In genomic region chr1:235368428-235368827, GRCh38 we compare ENCODE assay signal across 8 cellular contexts. TPM values are rescaled to one million over a fixed set of nuclear protein-coding genes. Genes with fewer than 3 reads are reported as not detected.
DNase-seq lines count a peak whose midpoint lies in the region; ATAC-seq and TF ChIP-seq lines count a peak whose summit lies in the region.

No MANE protein-coding gene starts in this region.

- H3K9me3 ChIP-seq in left lung (no peaks in the 10 kb centered on the region), Peyer's patch (no peaks in the 10 kb centered on the region)

- H3K4me3 ChIP-seq in left lung: peak overlapping the region; percentile 53 to 54
- peak overlapping the region in 1 of 4 donors; percentile 67 for H3K4me3 ChIP-seq in Peyer's patch

- no peak overlapping the region for H3K27ac Mint-ChIP-seq in stimulated activated naive CD8-positive, alpha-beta T cell treated with anti-CD3 and anti-CD28 coated beads, Interleukin-15, Interleukin-2, amounts not matched to agents 100 ng/mL and 50 ng/mL, for 24 hours
- no peak overlapping the region for H3K27ac Mint-ChIP-seq in activated T-helper 2 cell treated with anti-CD3 and anti-CD28 coated beads, Interferon-gamma antibody, Interleukin-2, Interleukin-4, amounts not matched to agents 10 μg/mL and 5 μg/mL and 100 μg/mL, durations not matched to agents 14 hours and 24 hours and 36 hours

- H3K27me3 Mint-ChIP-seq in stimulated activated naive CD8-positive, alpha-beta T cell treated with anti-CD3 and anti-CD28 coated beads, Interleukin-15, Interleukin-2, amounts not matched to agents 100 ng/mL and 50 ng/mL, for 24 hours: no peaks in the 10 kb centered on the region
- no peaks in the 10 kb centered on the region for H3K27me3 Mint-ChIP-seq in activated T-helper 2 cell treated with anti-CD3 and anti-CD28 coated beads, Interferon-gamma antibody, Interleukin-2, Interleukin-4, amounts not matched to agents 10 μg/mL and 5 μg/mL and 100 μg/mL, durations not matched to agents 14 hours and 24 hours and 36 hours (ENCODE audit: low read depth)

- H3K36me3 ChIP-seq in left lung (peaks cover 0 to 6% of the 10 kb centered on the region in 2 donors), Peyer's patch (no peaks in the 10 kb centered on the region)

- H3K4me1 Mint-ChIP-seq in stimulated activated naive CD8-positive, alpha-beta T cell treated with anti-CD3 and anti-CD28 coated beads, Interleukin-15, Interleukin-2, amounts not matched to agents 100 ng/mL and 50 ng/mL, for 24 hours (ENCODE audit: low read depth): peaks cover 37% of the 10 kb centered on the region
- H3K4me1 Mint-ChIP-seq in activated T-helper 2 cell treated with anti-CD3 and anti-CD28 coated beads, Interferon-gamma antibody, Interleukin-2, Interleukin-4, amounts not matched to agents 10 μg/mL and 5 μg/mL and 100 μg/mL, durations not matched to agents 14 hours and 24 hours and 36 hours (ENCODE audit: low read depth): peaks cover 26% of the 10 kb centered on the region

- intact Hi-C loops in activated T-helper 2 cell treated with anti-CD3 and anti-CD28 coated beads, Interferon-gamma antibody, Interleukin-2, Interleukin-4, amounts not matched to agents 10 μg/mL and 5 μg/mL and 100 μg/mL, durations not matched to agents 14 hours and 24 hours and 36 hours (cut with micrococcal nuclease): loop anchor here (5.0 kb wide), 1 partner anchor 49 kb away; no protein-coding TSS in a partner anchor
- intact Hi-C loops in left lung (cut with DNase I): no loop called here

- H3K9me3 Mint-ChIP-seq in stimulated activated naive CD8-positive, alpha-beta T cell treated with anti-CD3 and anti-CD28 coated beads, Interleukin-15, Interleukin-2, amounts not matched to agents 100 ng/mL and 50 ng/mL, for 24 hours: no peaks in the 10 kb centered on the region
- H3K9me3 Mint-ChIP-seq in activated T-helper 2 cell treated with anti-CD3 and anti-CD28 coated beads, Interferon-gamma antibody, Interleukin-2, Interleukin-4, amounts not matched to agents 10 μg/mL and 5 μg/mL and 100 μg/mL, durations not matched to agents 14 hours and 24 hours and 36 hours: no peaks in the 10 kb centered on the region

- H3K4me1 ChIP-seq in left lung (peaks cover 0 to 24% of the 10 kb centered on the region in 2 donors), Peyer's patch (peaks cover 0 to 13% (median 0%) of the 10 kb centered on the region in 4 donors)

- TF ChIP-seq CTCF in left lung (IDR thresholded peaks at IDR 0.05) (no peak), Peyer's patch (IDR thresholded peaks at IDR 0.05) (no peak)

- no peak for ATAC-seq in stimulated activated naive CD8-positive, alpha-beta T cell treated with anti-CD3 and anti-CD28 coated beads, Interleukin-15, Interleukin-2, amounts not matched to agents 100 U/mL and 50 U/mL, for 24 hours
- ATAC-seq in left lung (no peak), GM18517 (IDR thresholded peaks at IDR 0.05; ENCODE audit: unreplicated experiment) (no peak)

- H3K4me3 Mint-ChIP-seq in stimulated activated naive CD8-positive, alpha-beta T cell treated with anti-CD3 and anti-CD28 coated beads, Interleukin-15, Interleukin-2, amounts not matched to agents 100 ng/mL and 50 ng/mL, for 24 hours: peak overlapping the region; percentile 98
- H3K4me3 Mint-ChIP-seq in activated T-helper 2 cell treated with anti-CD3 and anti-CD28 coated beads, Interferon-gamma antibody, Interleukin-2, Interleukin-4, amounts not matched to agents 10 μg/mL and 5 μg/mL and 100 μg/mL, durations not matched to agents 14 hours and 24 hours and 36 hours (ENCODE audit: low read depth): peak overlapping the region; percentile 97

- H3K36me3 Mint-ChIP-seq in stimulated activated naive CD8-positive, alpha-beta T cell treated with anti-CD3 and anti-CD28 coated beads, Interleukin-15, Interleukin-2, amounts not matched to agents 100 ng/mL and 50 ng/mL, for 24 hours (ENCODE audit: low read depth): peaks cover 9% of the 10 kb centered on the region
- H3K36me3 Mint-ChIP-seq in activated T-helper 2 cell treated with anti-CD3 and anti-CD28 coated beads, Interferon-gamma antibody, Interleukin-2, Interleukin-4, amounts not matched to agents 10 μg/mL and 5 μg/mL and 100 μg/mL, durations not matched to agents 14 hours and 24 hours and 36 hours (ENCODE audit: low read depth): peaks cover 15% of the 10 kb centered on the region

- no peak for DNase-seq in stimulated activated naive CD8-positive, alpha-beta T cell treated with anti-CD3 and anti-CD28 coated beads, Interleukin-15, Interleukin-2, amounts not matched to agents 100 U/mL and 50 U/mL, for 24 hours
- DNase-seq in activated T-helper 2 cell treated with anti-CD3 and anti-CD28 coated beads, Interferon-gamma antibody, Interleukin-2, Interleukin-4, amounts not matched to agents 10 μg/mL and 5 μg/mL and 100 μg/mL, durations not matched to agents 14 hours and 24 hours and 36 hours (ENCODE audit: low spot score): no peak
- no peak for DNase-seq in left lung
- DNase-seq in iPS-NIHi7 (ENCODE audit: extremely low spot score): no peak
- DNase-seq in Peyer's patch: no peak
- DNase-seq in activated CD4-positive, alpha-beta T cell treated with anti-CD3 and anti-CD28 coated beads, Interleukin-2, amount 50 U/mL, for 48 hours: no peak

- no peaks in the 10 kb centered on the region for H3K27me3 ChIP-seq in left lung
- no peaks in the 10 kb centered on the region for H3K27me3 ChIP-seq in Peyer's patch

- TF ChIP-seq POLR2A in Peyer's patch (IDR thresholded peaks at IDR 0.05): no peak

- H3K27ac ChIP-seq in left lung: peak overlapping the region; percentile 71 to 78
- H3K27ac ChIP-seq in Peyer's patch: no peak overlapping the region

RNA-seq across cellular contexts. Expression of gene TBCE, which starts 1.2 kb away (rescaled TPM):
- 25.0 and 28.2 TPM in 2 replicates for total RNA-seq in activated T-helper 2 cell treated with anti-CD3 and anti-CD28 coated beads, Interferon-gamma antibody, Interleukin-2, Interleukin-4, amounts not matched to agents 10 μg/mL and 5 μg/mL and 100 μg/mL, durations not matched to agents 14 hours and 24 hours and 36 hours
- total RNA-seq in left lung (10 to 100 TPM; 19.6 to 26.8 TPM), Peyer's patch (10 to 100 TPM; 17.6 to 58.6 (median 36.4) TPM)

RNA-seq across cellular contexts. Expression of gene GGPS1, which starts 40.1 kb away (rescaled TPM):
- total RNA-seq in activated T-helper 2 cell treated with anti-CD3 and anti-CD28 coated beads, Interferon-gamma antibody, Interleukin-2, Interleukin-4, amounts not matched to agents 10 μg/mL and 5 μg/mL and 100 μg/mL, durations not matched to agents 14 hours and 24 hours and 36 hours: 30.4 and 33.7 TPM in 2 replicates
- total RNA-seq in left lung (10 to 100 TPM; 30.5 to 36.4 TPM), Peyer's patch (10 to 100 TPM; 12.3 to 23.1 (median 18.5) TPM)

RNA-seq across cellular contexts. Expression of gene ARID4B, which starts 40.4 kb away (rescaled TPM):
- 49.6 and 55.3 TPM in 2 replicates for total RNA-seq in activated T-helper 2 cell treated with anti-CD3 and anti-CD28 coated beads, Interferon-gamma antibody, Interleukin-2, Interleukin-4, amounts not matched to agents 10 μg/mL and 5 μg/mL and 100 μg/mL, durations not matched to agents 14 hours and 24 hours and 36 hours
- 10 to 100 TPM; 29.0 to 39.2 TPM for total RNA-seq in left lung
- total RNA-seq in Peyer's patch: 100 to 1,000 TPM in 1 of 4 donors, 10 to 100 TPM in 3; 27.0 to 172 (median 70.8) TPM

Comparison
In these comparisons a context has a peak if more than half of its experiments do, and no peak if none do; other contexts are left out.
1. H3K27ac ChIP-seq: peak in left lung (2 of 2); none in Peyer's patch (0 of 4).